ENCODE assay signal across 30 cellular contexts in genomic region chr1:48848035-48848434, GRCh38.
"Had no signal": no experiment of that assay in that cellular context is flagged by ENCODE, and none has a peak within 500 bp of the region (broad histone marks: within the 10 kb centered on the region; RNA-seq: fewer than 3 reads in every experiment).

No MANE protein-coding gene starts in this region.

- H3K4me3 ChIP-seq: colonic mucosa, gastrocnemius medialis, neural progenitor cell, prostate gland, right atrium auricular region, smooth muscle cell, testis, tibial artery had no signal

- H3K27ac Mint-ChIP-seq: dendritic cell treated with granulocyte-macrophage colony-stimulating factor and Interleukin-4, amounts not matched to agents 40 ng/mL and 50 ng/mL, for 4 days; endodermal cell; naive thymus-derived CD4-positive, alpha-beta T cell; nephron; neural progenitor cell; type B pancreatic cell had no signal

- DNase-seq: colonic mucosa; effector CD8-positive, alpha-beta T cell; endodermal cell; foreskin fibroblast; gastrocnemius medialis; head of caudate nucleus; kidney; mesendoderm; midbrain; naive thymus-derived CD4-positive, alpha-beta T cell; stimulated activated CD4-positive, alpha-beta T cell treated with anti-CD3 and anti-CD28 coated beads, Interleukin-12 subunit alpha, Interleukin-12 subunit beta, amount 100 ng/mL, for 4 hours; stimulated activated CD4-positive, alpha-beta T cell treated with anti-CD3 and anti-CD28 coated beads, Interleukin-1b, Interleukin-23, amount 100 ng/mL, for 48 hours; stimulated activated CD4-positive, alpha-beta T cell treated with anti-CD3 and anti-CD28 coated beads, Interleukin-4, amount 100 ng/mL, for 1 hour; stimulated activated CD8-positive, alpha-beta memory T cell treated with anti-CD3 and anti-CD28 coated beads, Interleukin-4, amount 100 ng/mL, for 48 hours; stimulated activated naive CD8-positive, alpha-beta T cell treated with anti-CD3 and anti-CD28 coated beads, Interleukin-15, Interleukin-2, amounts not matched to agents 100 U/mL and 50 U/mL, for 24 hours; substantia nigra; testis; tibial artery had no signal

- H3K27ac ChIP-seq: colonic mucosa, epithelial cell of prostate, gastrocnemius medialis, neural progenitor cell, parathyroid adenoma, prostate gland, right atrium auricular region, testis, tibial artery had no signal

- H3K79me2 ChIP-seq: parathyroid adenoma had no signal

- ATAC-seq: esophagus mucosa; gastrocnemius medialis; left lobe of liver; naive thymus-derived CD4-positive, alpha-beta T cell; sciatic nerve; stimulated activated naive CD8-positive, alpha-beta T cell treated with anti-CD3 and anti-CD28 coated beads, Interleukin-15, Interleukin-2, amounts not matched to agents 100 U/mL and 50 U/mL, for 24 hours had no signal

- H3K9ac ChIP-seq: neural progenitor cell, parathyroid adenoma had no signal

- H3K9me3 Mint-ChIP-seq: dendritic cell treated with granulocyte-macrophage colony-stimulating factor and Interleukin-4, amounts not matched to agents 40 ng/mL and 50 ng/mL, for 4 days; endodermal cell; nephron; neural progenitor cell; type B pancreatic cell had no signal

- H3K9me3 ChIP-seq: colonic mucosa, gastrocnemius medialis, prostate gland, right atrium auricular region, testis, tibial artery had no signal

- H3K36me3 ChIP-seq: colonic mucosa, gastrocnemius medialis, neural progenitor cell, prostate gland, right atrium auricular region, tibial artery had no signal

- H2AFZ ChIP-seq: neural progenitor cell, parathyroid adenoma had no signal

- H3K4me2 ChIP-seq: neural progenitor cell, smooth muscle cell had no signal

- H3K36me3 Mint-ChIP-seq: naive thymus-derived CD4-positive, alpha-beta T cell; neural progenitor cell; type B pancreatic cell had no signal

- H3K4me1 ChIP-seq: colonic mucosa, gastrocnemius medialis, neural progenitor cell, parathyroid adenoma, prostate gland, right atrium auricular region, testis, tibial artery had no signal

- H3K4me1 Mint-ChIP-seq: endodermal cell; naive thymus-derived CD4-positive, alpha-beta T cell; nephron; neural progenitor cell had no signal

- H3K4me3 Mint-ChIP-seq: dendritic cell treated with granulocyte-macrophage colony-stimulating factor and Interleukin-4, amounts not matched to agents 40 ng/mL and 50 ng/mL, for 4 days; endodermal cell; naive thymus-derived CD4-positive, alpha-beta T cell; nephron; neural progenitor cell; type B pancreatic cell had no signal

- H3K27me3 ChIP-seq: colonic mucosa, gastrocnemius medialis, neural progenitor cell, right atrium auricular region, testis, tibial artery had no signal
